Comparison of ENCODE assay signal across 15 cellular contexts in the genomic region with DNA sequence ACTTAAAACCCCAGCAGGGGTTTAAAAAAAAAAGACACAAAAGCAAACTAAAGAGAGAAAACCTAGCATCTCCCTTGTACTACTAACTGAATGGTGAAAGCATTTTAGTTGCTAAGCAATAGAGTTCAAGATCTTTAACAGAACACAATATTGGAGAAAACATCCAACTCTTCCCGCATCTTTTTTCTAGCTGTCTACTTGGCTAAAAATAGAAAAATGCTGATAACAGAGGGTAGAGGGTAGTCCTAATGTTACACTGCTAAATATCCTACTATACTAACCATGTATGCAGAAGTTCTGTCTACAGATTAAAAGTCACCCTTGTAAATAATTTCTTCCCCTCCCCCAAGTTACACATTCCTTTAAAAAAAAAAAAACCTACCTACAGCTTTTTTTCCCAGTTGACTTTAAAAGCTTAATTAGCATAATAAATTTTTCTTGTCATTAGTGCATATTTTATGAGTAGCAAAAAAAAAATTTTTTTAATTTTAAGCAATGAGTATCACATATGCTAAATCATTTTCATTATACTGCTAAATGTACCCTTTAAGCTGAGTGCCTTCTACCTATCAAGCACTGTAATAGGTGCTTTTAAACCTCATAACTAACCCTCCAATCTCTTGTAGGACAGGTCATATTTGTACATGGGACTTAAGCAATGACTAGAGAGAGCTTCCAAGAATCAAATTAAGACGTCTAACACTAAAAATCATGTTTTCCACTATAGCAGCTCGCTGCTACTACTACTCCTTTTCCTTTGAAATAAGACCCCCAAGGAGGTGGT. TPM values are rescaled to one million over a fixed set of nuclear protein-coding genes. Genes with fewer than 3 reads are reported as not detected.
A peak's percentile ranks its signal among the peaks of the same experiment; 100 is the strongest.
DNase-seq lines count a peak whose midpoint lies in the region; ATAC-seq, FAIRE-seq and TF ChIP-seq lines count a peak whose summit lies in the region.
"Had no signal": no experiment of that assay in that cellular context is flagged by ENCODE, and none has a peak within 500 bp of the region (broad histone marks: within the 10 kb centered on the region; RNA-seq: fewer than 3 reads in every experiment).

No MANE protein-coding gene starts in this region.

- H3K4me3 ChIP-seq in A549 = no peak overlapping the region
- H3K4me3 ChIP-seq in CD8-positive, alpha-beta memory T cell (ENCODE audit: low read length) = no peak overlapping the region
- H3K4me3 ChIP-seq in left lung = no peak overlapping the region
- H3K4me3 ChIP-seq: adrenal gland had no signal

- POLR2A ChIA-PET in A549 (lab: Yijun Ruan, JAX) = interaction anchor here (0.6 kb wide), 1 partner anchor 127 kb away, joined by 3 read pairs; no protein-coding TSS in a partner anchor
- POLR2A ChIA-PET in CD8-positive, alpha-beta memory T cell (lab: Charles Lee) = interaction anchor here (0.6 to 0.7 kb wide), 2 partner anchors 55 to 229 kb away, joined by 4 read pairs; no protein-coding TSS in a partner anchor

- H3K9me3 Mint-ChIP-seq in CD8-positive, alpha-beta memory T cell = no peaks in the 10 kb centered on the region
- H3K9me3 Mint-ChIP-seq: stimulated activated naive B cell treated with anti-CD40 and anti-IgM and Interleukin-4, amounts not matched to agents 10 μg/mL and 1 μg/mL and 100 μg/mL, for 72 hours had no signal

- H3K4me1 Mint-ChIP-seq in CD8-positive, alpha-beta memory T cell = peaks cover 55 to 87% (median 84%) of the 10 kb centered on the region in 3 donors
- H3K4me1 Mint-ChIP-seq in T-helper 17 cell = peaks cover 21% of the 10 kb centered on the region

- CTCF ChIA-PET in A549 (lab: Yijun Ruan, JAX) = interaction anchor here (0.7 kb wide), 1 partner anchor 95 kb away, joined by 3 read pairs; no protein-coding TSS in a partner anchor
- CTCF ChIA-PET in CD8-positive, alpha-beta memory T cell (lab: Charles Lee) = no interaction called here

- H3K4me1 ChIP-seq in A549 = peaks cover 57% of the 10 kb centered on the region
- H3K4me1 ChIP-seq in CD8-positive, alpha-beta memory T cell (ENCODE audit: insufficient read depth, low read length) = peaks cover 59% of the 10 kb centered on the region
- peaks cover 12 to 53% of the 10 kb centered on the region in 2 donors for H3K4me1 ChIP-seq in left lung

- DNase-seq in A549 (ENCODE audit: low read depth in 1 of 2, low spot score in 1 of 2) = no peak
- DNase-seq in CD8-positive, alpha-beta memory T cell = no peak
- no peak for DNase-seq in T-helper 17 cell
- DNase-seq in left lung = no peak
- no peak for DNase-seq in ACHN
- no peak for DNase-seq in SW480 (ENCODE audit: low spot score)
- DNase-seq in NCI-H2171 treated with DMSO at 0.1 percent for 48 hours (lab: John Stamatoyannopoulos, UW) = no peak
- DNase-seq: activated CD8-positive, alpha-beta memory T cell treated with anti-CD3 and anti-CD28 coated beads, Interleukin-2, amount 50 U/mL, for 48 hours; adrenal gland; cortex of kidney; NCI-H1694 treated with DMSO at 0.1 percent for 48 hours; NCI-H526 treated with DMSO at 0.1 percent for 48 hours; stimulated activated CD4-positive, alpha-beta T cell treated with anti-CD3 and anti-CD28 coated beads, Interleukin-4, amount 100 ng/mL, for 4 hours; stimulated activated naive B cell treated with anti-CD40 and anti-IgM and Interleukin-4, amounts not matched to agents 10 μg/mL and 1 μg/mL and 100 μg/mL, for 72 hours had no signal

- peak overlapping the region in 5 of 8 donors; percentile 21 to 60 (median 36) for H3K27ac Mint-ChIP-seq in CD8-positive, alpha-beta memory T cell
- peak overlapping the region; percentile 39 for H3K27ac Mint-ChIP-seq in T-helper 17 cell
- H3K27ac Mint-ChIP-seq: stimulated activated naive B cell treated with anti-CD40 and anti-IgM and Interleukin-4, amounts not matched to agents 10 μg/mL and 1 μg/mL and 100 μg/mL, for 72 hours had no signal

- no peak for FAIRE-seq in A549 (lab: Jason Lieb, UNC)

- TF ChIP-seq RAD21 in A549 (conservative IDR thresholded peaks at IDR 0.05 in 1 of 2, IDR thresholded peaks at IDR 0.05 in 1 of 2) = no peak

- WGBS in A549 (ENCODE audit: missing lambda C conversion rate) = 77% methylated on average over 3 of the region's 3 CpGs

- 0 out of 6 replicates have a peak, but pooled peaks of 1 of the 2 experiments have one; percentile 26 for ATAC-seq in A549
- no peak for ATAC-seq in T-helper 17 cell
- peak; percentile 60 for ATAC-seq in left lung
- ATAC-seq in HG03378 (IDR thresholded peaks at IDR 0.05; ENCODE audit: unreplicated experiment) = no peak
- ATAC-seq: stimulated activated naive B cell treated with anti-CD40 and anti-IgM and Interleukin-4, amounts not matched to agents 10 μg/mL and 1 μg/mL and 100 μg/mL, for 72 hours had no signal

- H3K27me3 Mint-ChIP-seq in CD8-positive, alpha-beta memory T cell = no peaks in the 10 kb centered on the region
- no peaks in the 10 kb centered on the region for H3K27me3 Mint-ChIP-seq in T-helper 17 cell
- H3K27me3 Mint-ChIP-seq: stimulated activated naive B cell treated with anti-CD40 and anti-IgM and Interleukin-4, amounts not matched to agents 10 μg/mL and 1 μg/mL and 100 μg/mL, for 72 hours had no signal

- peak overlapping the region; percentile 4; the same call in 2 of the 3 replicates for H3K4me2 ChIP-seq in A549

- intact Hi-C loops in left lung (cut with DNase I) = no loop called here

- H3K9me3 ChIP-seq in A549 = no peaks in the 10 kb centered on the region
- no peaks in the 10 kb centered on the region for H3K9me3 ChIP-seq in CD8-positive, alpha-beta memory T cell (ENCODE audit: low read length)
- H3K9me3 ChIP-seq in T-helper 17 cell (ENCODE audit: control insufficient read depth, low read length, poor library complexity, severe bottlenecking) = no peaks in the 10 kb centered on the region
- H3K9me3 ChIP-seq in left lung = no peaks in the 10 kb centered on the region
- H3K9me3 ChIP-seq: adrenal gland had no signal

- TF ChIP-seq POLR2A in A549 (IDR thresholded peaks at IDR 0.05; ENCODE audit: low read length) = no peak

- peak overlapping the region in 2 of 7 donors; percentile 9 to 49 for H3K4me3 Mint-ChIP-seq in CD8-positive, alpha-beta memory T cell
- no peak overlapping the region for H3K4me3 Mint-ChIP-seq in T-helper 17 cell
- H3K4me3 Mint-ChIP-seq: stimulated activated naive B cell treated with anti-CD40 and anti-IgM and Interleukin-4, amounts not matched to agents 10 μg/mL and 1 μg/mL and 100 μg/mL, for 72 hours had no signal

- H3K27me3 ChIP-seq in CD8-positive, alpha-beta memory T cell (ENCODE audit: insufficient read depth, low read length, poor library complexity, severe bottlenecking) = no peaks in the 10 kb centered on the region
- no peaks in the 10 kb centered on the region for H3K27me3 ChIP-seq in left lung
- H3K27me3 ChIP-seq: adrenal gland had no signal

- in situ Hi-C loops in ACHN (cut with HindIII; ENCODE audit: low pct_ligation_motif_present, low pct_unique_long_range_greater_than_20kb, low sequenced_read_pairs) = no loop called here

- TF ChIP-seq CTCF in A549 (IDR thresholded peaks at IDR 0.05) (no peak), left lung (IDR thresholded peaks at IDR 0.05) (no peak)

- H3K27ac ChIP-seq in A549 = no peak overlapping the region
- no peak overlapping the region for H3K27ac ChIP-seq in CD8-positive, alpha-beta memory T cell (ENCODE audit: low read depth, low read length)
- H3K27ac ChIP-seq in left lung = no peak overlapping the region

- peaks cover 0 to 44% (median 2%) of the 10 kb centered on the region in 3 donors for H3K36me3 Mint-ChIP-seq in CD8-positive, alpha-beta memory T cell
- no peaks in the 10 kb centered on the region for H3K36me3 Mint-ChIP-seq in T-helper 17 cell (ENCODE audit: low read depth)

- no peak for TF ChIP-seq EP300 in A549 (IDR thresholded peaks at IDR 0.05)

- no peaks in the 10 kb centered on the region for H3K36me3 ChIP-seq in CD8-positive, alpha-beta memory T cell (ENCODE audit: insufficient read depth, low read length)
- H3K36me3 ChIP-seq in left lung = peaks cover 0 to 37% of the 10 kb centered on the region in 2 donors

TF ChIP-seq in A549, 52 proteins besides CTCF, POLR2A, EP300 and RAD21 (continues in another document):
- TF ChIP-seq CBX2 (IDR thresholded peaks at IDR 0.05; ENCODE audit: borderline replicate concordance, low read depth) = no peak
- TF ChIP-seq MYC (IDR thresholded peaks at IDR 0.05; ENCODE audit: borderline replicate concordance, low read length) = no peak
- no peak for TF ChIP-seq PHF8 (IDR thresholded peaks at IDR 0.05; ENCODE audit: borderline replicate concordance, low read depth)
- TF ChIP-seq ESRRA (IDR thresholded peaks at IDR 0.05; ENCODE audit: borderline replicate concordance, low read length) = no peak
- no peak for TF ChIP-seq HMGXB4 (CRISPR knock-in tag; IDR thresholded peaks at IDR 0.05; ENCODE audit: borderline replicate concordance)

RNA-seq across cellular contexts. Expression of gene XPO1, which starts 7.6 kb away (rescaled TPM):
- polyA plus RNA-seq in A549 (2011; rRNA removed) = 173 and 216 TPM in 2 replicates
- 52.6 and 56.2 TPM in 2 replicates for polyA plus RNA-seq in A549 (2012; cell fraction: cytosol; rRNA removed)
- 41.9 and 72.3 TPM in 2 replicates for polyA plus RNA-seq in A549 (2012; cell fraction: nucleus; rRNA removed)
- 152 to 154 TPM (median 153 TPM) in 3 replicates for polyA plus RNA-seq in A549 (2017; fragmentation: RNase III; extraction: RNeasy Plus Mini Kit Qiagen cat#74134 plus additional on column Dnase treatment)
- polyA minus RNA-seq in A549 (2011; rRNA and poly(A)+ RNA removed) = 77.7 and 97.4 TPM in 2 replicates
- total RNA-seq in CD8-positive, alpha-beta memory T cell = 100 to 1,000 TPM; 207 to 217 TPM
- 42.3 TPM for polyA plus RNA-seq in CD8-positive, alpha-beta memory T cell
- 100 to 1,000 TPM; 110 to 121 TPM for total RNA-seq in T-helper 17 cell
- 100 to 1,000 TPM; 139 to 146 TPM for total RNA-seq in left lung

RNA-seq across cellular contexts. Expression of gene USP34, which starts 59.7 kb away (rescaled TPM):
- polyA plus RNA-seq in A549 (2011; rRNA removed) (132 TPM in 2 replicates), A549 (2017; fragmentation: RNase III; extraction: RNeasy Plus Mini Kit Qiagen cat#74134 plus additional on column Dnase treatment) (47.7 to 50.7 TPM (median 48.2 TPM) in 3 replicates)
- polyA plus RNA-seq in A549 (2012; cell fraction: cytosol; rRNA removed) = 23.8 and 26.5 TPM in 2 replicates
- polyA plus RNA-seq in A549 (2012; cell fraction: nucleus; rRNA removed) = 35.8 and 62.6 TPM in 2 replicates
- 178 and 191 TPM in 2 replicates for polyA minus RNA-seq in A549 (2011; rRNA and poly(A)+ RNA removed)
- 10 to 100 TPM; 71.9 to 74.1 TPM for total RNA-seq in CD8-positive, alpha-beta memory T cell
- polyA plus RNA-seq in CD8-positive, alpha-beta memory T cell = 24.1 TPM
- total RNA-seq in T-helper 17 cell (100 to 1,000 TPM; 148 to 170 TPM), left lung (100 to 1,000 TPM in 1 of 2 donors, 10 to 100 TPM in 1; 86.5 to 108 TPM)
